Comparison of ENCODE assay signal across 20 cellular contexts in genomic region chr7:2393751-2394150, GRCh38.
"Had no signal": no experiment of that assay in that cellular context is flagged by ENCODE, and none has a peak within 500 bp of the region (broad histone marks: within the 10 kb centered on the region; RNA-seq: fewer than 3 reads in every experiment).

No MANE protein-coding gene starts in this region.

- H3K4me3 Mint-ChIP-seq: activated B cell treated with CpG ODN at 0.5 μM for 24 hours; activated CD4-positive, alpha-beta memory T cell treated with anti-CD3 and anti-CD28 coated beads, Interleukin-2, amount 10 ng/mL, durations not matched to agents 7 days and 5 days; activated CD8-positive, alpha-beta memory T cell treated with anti-CD3 and anti-CD28 coated beads, Interleukin-2, amount 10 ng/mL, durations not matched to agents 7 days and 5 days; activated naive CD8-positive, alpha-beta T cell; effector memory CD8-positive, alpha-beta T cell; immature natural killer cell; memory B cell had no signal

- DNase-seq: activated B cell treated with CpG ODN at 0.5 μM for 24 hours; activated CD4-positive, alpha-beta memory T cell treated with anti-CD3 and anti-CD28 coated beads, Interleukin-2, amount 10 ng/mL, durations not matched to agents 7 days and 5 days; activated CD4-positive, alpha-beta T cell treated with anti-CD3 and anti-CD28 coated beads for 4 hours; activated CD8-positive, alpha-beta memory T cell treated with anti-CD3 and anti-CD28 coated beads, Interleukin-2, amount 10 ng/mL, durations not matched to agents 7 days and 5 days; effector memory CD8-positive, alpha-beta T cell; esophagus squamous epithelium; immature natural killer cell; kidney glomerular epithelial cell; left ventricle myocardium superior; naive thymus-derived CD4-positive, alpha-beta T cell; nucleus accumbens; stimulated activated CD8-positive, alpha-beta memory T cell treated with anti-CD3 and anti-CD28 coated beads, Interleukin-4, amount 100 ng/mL, for 48 hours; stimulated activated naive CD8-positive, alpha-beta T cell treated with anti-CD3 and anti-CD28 coated beads, Interleukin-15, Interleukin-2, amounts not matched to agents 100 U/mL and 50 U/mL, for 24 hours; substantia nigra; T-helper 9 cell; transverse colon; uterus had no signal

- H3K27ac Mint-ChIP-seq: activated CD4-positive, alpha-beta memory T cell treated with anti-CD3 and anti-CD28 coated beads, Interleukin-2, amount 10 ng/mL, durations not matched to agents 7 days and 5 days; activated CD8-positive, alpha-beta memory T cell treated with anti-CD3 and anti-CD28 coated beads, Interleukin-2, amount 10 ng/mL, durations not matched to agents 7 days and 5 days; activated naive CD8-positive, alpha-beta T cell; immature natural killer cell had no signal

- H3K27me3 Mint-ChIP-seq: activated B cell treated with CpG ODN at 0.5 μM for 24 hours; activated CD4-positive, alpha-beta memory T cell treated with anti-CD3 and anti-CD28 coated beads, Interleukin-2, amount 10 ng/mL, durations not matched to agents 7 days and 5 days; activated CD8-positive, alpha-beta memory T cell treated with anti-CD3 and anti-CD28 coated beads, Interleukin-2, amount 10 ng/mL, durations not matched to agents 7 days and 5 days; activated naive CD8-positive, alpha-beta T cell; effector memory CD8-positive, alpha-beta T cell; memory B cell; naive thymus-derived CD4-positive, alpha-beta T cell had no signal

- H3K9me3 Mint-ChIP-seq: activated B cell treated with CpG ODN at 0.5 μM for 24 hours; activated CD4-positive, alpha-beta memory T cell treated with anti-CD3 and anti-CD28 coated beads, Interleukin-2, amount 10 ng/mL, durations not matched to agents 7 days and 5 days; effector memory CD8-positive, alpha-beta T cell; immature natural killer cell; memory B cell; naive thymus-derived CD4-positive, alpha-beta T cell had no signal

- H3K9me3 ChIP-seq: esophagus squamous epithelium, transverse colon, uterus had no signal

- H3K4me1 ChIP-seq: transverse colon, uterus had no signal

- H3K4me3 ChIP-seq: cardiac muscle cell, esophagus squamous epithelium, transverse colon, uterus had no signal

- H3K36me3 Mint-ChIP-seq: activated naive CD8-positive, alpha-beta T cell; immature natural killer cell; memory B cell; naive thymus-derived CD4-positive, alpha-beta T cell had no signal

- H3K27ac ChIP-seq: cardiac muscle cell, esophagus squamous epithelium, transverse colon, uterus had no signal

- H3K36me3 ChIP-seq: cardiac muscle cell, esophagus squamous epithelium, transverse colon, uterus had no signal

- H3K27me3 ChIP-seq: cardiac muscle cell, esophagus squamous epithelium, transverse colon, uterus had no signal
